27 cellular contexts compared by ENCODE assay signal in genomic region chr21:26865857-26866256, GRCh38. TPM values are rescaled to one million over a fixed set of nuclear protein-coding genes. Genes with fewer than 3 reads are reported as not detected.
"Had no signal": no experiment of that assay in that cellular context is flagged by ENCODE, and none has a peak within 500 bp of the region (broad histone marks: within the 10 kb centered on the region; RNA-seq: fewer than 3 reads in every experiment).

No MANE protein-coding gene starts in this region.

- H3K36me3 ChIP-seq: brain microvascular endothelial cell, esophagus muscularis mucosa, gastroesophageal sphincter, WERI-Rb-1 had no signal

- H3K4me3 ChIP-seq: coronary artery, dorsolateral prefrontal cortex, esophagus muscularis mucosa, gastroesophageal sphincter had no signal

- H3K27me3 ChIP-seq: brain microvascular endothelial cell, dorsolateral prefrontal cortex, esophagus muscularis mucosa, foreskin keratinocyte, gastroesophageal sphincter had no signal

- ATAC-seq: activated CD4-positive, CD25-positive, alpha-beta regulatory T cell treated with anti-CD3 and anti-CD28 coated beads, Interleukin-2, amount 50 U/mL, for 24 hours; activated CD8-positive, alpha-beta T cell treated with anti-CD3 and anti-CD28 coated beads for 36 hours; activated T-cell treated with anti-CD3 and anti-CD28 coated beads, Interleukin-2, amount 50 U/mL, for 4 hours; activated T-helper 17 cell treated with anti-CD3 and anti-CD28 coated beads, Interleukin-2, amount 50 U/mL, for 72 hours; effector memory CD8-positive, alpha-beta T cell; foreskin keratinocyte; gastroesophageal sphincter; T-helper 17 cell had no signal

- H3K27ac ChIP-seq: brain microvascular endothelial cell, coronary artery, dorsolateral prefrontal cortex, esophagus muscularis mucosa, foreskin keratinocyte, gastroesophageal sphincter, WERI-Rb-1 had no signal

- H3K9me3 ChIP-seq: esophagus muscularis mucosa, gastroesophageal sphincter had no signal

- DNase-seq: activated B cell treated with CpG ODN at 0.5 μM for 24 hours; activated CD4-positive, alpha-beta T cell treated with anti-CD3 and anti-CD28 coated beads for 48 hours; activated CD4-positive, alpha-beta T cell treated with anti-CD3 and anti-CD28 coated beads, Interleukin-2, amount 50 U/mL, for 1 hour; activated CD4-positive, alpha-beta T cell treated with anti-CD3 and anti-CD28 coated beads, Interleukin-2, amount 50 U/mL, for 48 hours; activated CD8-positive, alpha-beta memory T cell treated with anti-CD3 and anti-CD28 coated beads for 24 hours; activated CD8-positive, alpha-beta T cell treated with anti-CD3 and anti-CD28 coated beads for 36 hours; activated effector memory CD4-positive, alpha-beta T cell treated with Interleukin-2 at 50 U/mL for 16 hours; activated gamma-delta T cell treated with Interleukin-2 at 50 U/mL for 16 hours; activated naive CD4-positive, alpha-beta T cell treated with anti-CD3 and anti-CD28 coated beads, Interleukin-2, amount 50 U/mL, for 16 hours; activated naive CD4-positive, alpha-beta T cell treated with Interleukin-2 at 50 U/mL for 16 hours; activated T-cell treated with anti-CD3 and anti-CD28 coated beads, Interleukin-2, amount 50 U/mL, for 4 hours; amniotic stem cell; anterior cingulate cortex; brain microvascular endothelial cell; dorsolateral prefrontal cortex; effector memory CD8-positive, alpha-beta T cell; erythroblast; foreskin keratinocyte; T-helper 1 cell; T-helper 17 cell; T1000; WERI-Rb-1 had no signal

- H3K4me1 ChIP-seq: esophagus muscularis mucosa, foreskin keratinocyte, gastroesophageal sphincter had no signal

RNA-seq across cellular contexts. Expression of gene ADAMTS1, which starts 20.6 kb away (rescaled TPM):
- total RNA-seq: activated B cell treated with CpG ODN at 0.5 μM for 24 hours, T-helper 17 cell had no signal
